ENCODE assay signal across 8 cellular contexts in genomic region chr3:184777566-184778356, GRCh38. TPM values are rescaled to one million over a fixed set of nuclear protein-coding genes. Genes with fewer than 3 reads are reported as not detected.
DNase-seq lines count a peak whose midpoint lies in the region; ATAC-seq and TF ChIP-seq lines count a peak whose summit lies in the region.

No MANE protein-coding gene starts in this region.

- no peak overlapping the region for H3K27ac Mint-ChIP-seq in activated naive CD4-positive, alpha-beta T cell treated with anti-CD3 and anti-CD28 coated beads, Interleukin-2, amount 50 U/mL, for 72 hours

- H3K9me3 ChIP-seq in upper lobe of right lung = no peaks in the 10 kb centered on the region

- H3K4me1 ChIP-seq in upper lobe of right lung = no peaks in the 10 kb centered on the region

- DNase-seq in D341Med (ENCODE audit: low spot score) (peak; percentile 86), HCEC 1CT (peak; percentile 82), NCI-H1417 (lab: John Stamatoyannopoulos, UW) (peak; percentile 78 to 99 (median 90)), SKM-1 treated with dmso at 0.1 percent for 144 hours (lab: John Stamatoyannopoulos, UW; ENCODE audit: unreplicated experiment) (peak; percentile 90), head of caudate nucleus (peak; percentile 68 to 99 (median 92)), posterior cingulate gyrus (peak; percentile 54 to 97 (median 92)), upper lobe of right lung (peak; percentile 79)
- DNase-seq in activated naive CD4-positive, alpha-beta T cell treated with anti-CD3 and anti-CD28 coated beads, Interleukin-2, amount 50 U/mL, for 72 hours (ENCODE audit: low spot score in 2 of 2) = peak; percentile 61 to 74

- H3K4me3 ChIP-seq in upper lobe of right lung = no peak overlapping the region

- H3K36me3 ChIP-seq in upper lobe of right lung = no peaks in the 10 kb centered on the region

- no peaks in the 10 kb centered on the region for H3K9me3 Mint-ChIP-seq in activated naive CD4-positive, alpha-beta T cell treated with anti-CD3 and anti-CD28 coated beads, Interleukin-2, amount 50 U/mL, for 72 hours

- peaks cover 11% of the 10 kb centered on the region for H3K27me3 ChIP-seq in upper lobe of right lung

- no peaks in the 10 kb centered on the region for H3K36me3 Mint-ChIP-seq in activated naive CD4-positive, alpha-beta T cell treated with anti-CD3 and anti-CD28 coated beads, Interleukin-2, amount 50 U/mL, for 72 hours

- intact Hi-C loops in head of caudate nucleus (cut with DNase I) = loop anchor here (1.0 to 10.0 kb wide), 2 partner anchors 63 to 216 kb away; partner anchors contain the start of genes EPHB3 and MAGEF1
- intact Hi-C loops in posterior cingulate gyrus (cut with DNase I) = loop anchor here (1.0 to 2.0 kb wide), 2 partner anchors 51 to 216 kb away; partner anchors contain the start of gene EPHB3
- intact Hi-C loops in upper lobe of right lung (cut with DNase I) = no loop called here

- ATAC-seq in activated naive CD4-positive, alpha-beta T cell treated with anti-CD3 and anti-CD28 coated beads, Interleukin-2, amount 50 U/mL, for 72 hours = peak; percentile 95 to 98
- peak; percentile 94 for ATAC-seq in upper lobe of right lung

- no peak overlapping the region for H3K27ac ChIP-seq in upper lobe of right lung

- peak; percentile 91 for TF ChIP-seq CTCF in upper lobe of right lung (IDR thresholded peaks at IDR 0.05)

RNA-seq across cellular contexts. Expression of gene VPS8, which starts 34.2 kb away (rescaled TPM):
- 10 to 100 TPM; 45.9 to 72.4 TPM for total RNA-seq in activated naive CD4-positive, alpha-beta T cell treated with anti-CD3 and anti-CD28 coated beads, Interleukin-2, amount 50 U/mL, for 72 hours
- total RNA-seq in upper lobe of right lung = 62.9 TPM
